Comparison of ENCODE assay signal across 29 cellular contexts in the genomic region with DNA sequence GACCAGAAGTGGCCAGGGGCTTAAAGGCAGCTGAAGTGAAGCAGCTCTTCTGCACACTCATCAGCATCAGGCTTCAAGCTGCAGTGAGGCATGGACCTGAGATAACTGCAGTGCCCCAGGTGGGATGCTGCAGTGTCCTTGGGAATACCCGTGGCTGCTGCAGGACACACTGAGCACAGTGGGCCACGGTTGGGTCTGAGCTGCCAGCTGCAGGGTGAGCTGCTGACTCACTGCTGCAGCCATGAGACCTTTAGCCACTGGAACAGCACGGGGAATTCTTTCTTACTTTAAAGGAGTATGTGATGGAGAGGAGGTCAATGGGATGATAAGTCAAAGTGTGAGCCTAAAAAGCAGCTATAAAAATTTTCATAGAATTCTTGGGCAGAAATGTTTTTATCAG.
DNase-seq lines count a peak whose midpoint lies in the region; FAIRE-seq and TF ChIP-seq lines count a peak whose summit lies in the region.
"Had no signal": no experiment of that assay in that cellular context is flagged by ENCODE, and none has a peak within 500 bp of the region (broad histone marks: within the 10 kb centered on the region; RNA-seq: fewer than 3 reads in every experiment).

No MANE protein-coding gene starts in this region.

- H3K4me2 ChIP-seq in astrocyte (ENCODE audit: low read length) (no peak overlapping the region), trophoblast cell (ENCODE audit: low read length) (no peak overlapping the region), osteoblast (ENCODE audit: insufficient read depth, low read length) (no peak overlapping the region)

- H2AK5ac ChIP-seq in trophoblast cell (ENCODE audit: low read length) = no peak overlapping the region

- peaks cover 28% of the 10 kb centered on the region for H3K27me3 Mint-ChIP-seq in astrocyte (ENCODE audit: low read depth, unreplicated experiment)
- H3K27me3 Mint-ChIP-seq: CD4-positive, alpha-beta memory T cell; stimulated activated naive CD8-positive, alpha-beta T cell treated with anti-CD3 and anti-CD28 coated beads, Interleukin-15, amount 100 ng/mL, for 72 hours; T-cell had no signal

- H2BK5ac ChIP-seq in trophoblast cell (ENCODE audit: low read depth, low read length, poor library complexity) = no peak overlapping the region

- H3K4me1 ChIP-seq in astrocyte (ENCODE audit: insufficient read depth, low read length) (peaks cover 3% of the 10 kb centered on the region), trophoblast cell (ENCODE audit: control insufficient read depth in 1 of 2, insufficient read depth in 2 of 2, low read length in 2 of 2) (no peaks in the 10 kb centered on the region), osteoblast (ENCODE audit: insufficient read depth, low read length) (peaks cover 4% of the 10 kb centered on the region)
- H3K4me1 ChIP-seq: prostate gland, thyroid gland had no signal

- no peak overlapping the region for H3K27ac ChIP-seq in astrocyte (ENCODE audit: low read depth, low read length)
- H3K27ac ChIP-seq in trophoblast cell (ENCODE audit: low read depth, low read length) = no peak overlapping the region
- no peak overlapping the region for H3K27ac ChIP-seq in osteoblast (ENCODE audit: low read depth, low read length)
- H3K27ac ChIP-seq: 22Rv1, neutrophil, prostate gland, thyroid gland had no signal

- no CpG with 5 or more reads among the region's 3 CpGs for WGBS in trophoblast cell (ENCODE audit: extremely low coverage, insufficient coverage, insufficient read length)

- no peak overlapping the region for H3K4ac ChIP-seq in trophoblast cell (ENCODE audit: low read depth, low read length)

- H2AFZ ChIP-seq in astrocyte (ENCODE audit: low read depth, low read length) = no peak overlapping the region
- no peak overlapping the region for H2AFZ ChIP-seq in trophoblast cell (ENCODE audit: insufficient read depth, low read length, poor library complexity)
- no peak overlapping the region for H2AFZ ChIP-seq in osteoblast (ENCODE audit: low read length)

- no peak overlapping the region for H2BK12ac ChIP-seq in trophoblast cell (ENCODE audit: low read length)

- H3K79me2 ChIP-seq in astrocyte (ENCODE audit: insufficient read depth, low read length) (no peaks in the 10 kb centered on the region), trophoblast cell (ENCODE audit: control insufficient read depth, insufficient read depth, low read length, poor library complexity) (no peaks in the 10 kb centered on the region), osteoblast (ENCODE audit: insufficient read depth, low read length) (no peaks in the 10 kb centered on the region)

- H3K36me3 Mint-ChIP-seq in astrocyte (ENCODE audit: low read depth, unreplicated experiment) = peaks cover 2% of the 10 kb centered on the region
- H3K36me3 Mint-ChIP-seq: CD4-positive, alpha-beta memory T cell; T-cell had no signal

- H3K9ac ChIP-seq in astrocyte (ENCODE audit: low read length) = no peak overlapping the region
- H3K9ac ChIP-seq in trophoblast cell (ENCODE audit: low read length) = peak overlapping the region; percentile 4

- H3K27ac Mint-ChIP-seq in astrocyte (ENCODE audit: unreplicated experiment) = no peak overlapping the region
- H3K27ac Mint-ChIP-seq: stimulated activated naive CD8-positive, alpha-beta T cell treated with anti-CD3 and anti-CD28 coated beads, Interleukin-15, amount 100 ng/mL, for 72 hours had no signal

- H2BK120ac ChIP-seq in trophoblast cell (ENCODE audit: insufficient read depth, low read length, poor library complexity) = no peak overlapping the region

- peaks cover 2% of the 10 kb centered on the region for H3K9me3 Mint-ChIP-seq in astrocyte (ENCODE audit: unreplicated experiment)
- H3K9me3 Mint-ChIP-seq: activated T-cell treated with anti-CD3 and anti-CD28 coated beads, Interleukin-2, amount 50 U/mL, for 4 hours; stimulated activated naive CD8-positive, alpha-beta T cell treated with anti-CD3 and anti-CD28 coated beads, Interleukin-15, amount 100 ng/mL, for 72 hours; T-cell had no signal

- H3K23ac ChIP-seq in trophoblast cell (ENCODE audit: low read length) = no peak overlapping the region

- no peak overlapping the region for H3K18ac ChIP-seq in trophoblast cell (ENCODE audit: low read length)

- H3K9me3 ChIP-seq in astrocyte (ENCODE audit: insufficient read depth, low read depth, low read length) (no peaks in the 10 kb centered on the region), trophoblast cell (ENCODE audit: insufficient read depth, low read depth, low read length) (peaks cover 1% of the 10 kb centered on the region), osteoblast (ENCODE audit: low read depth, low read length) (no peaks in the 10 kb centered on the region)
- H3K9me3 ChIP-seq: neutrophil, prostate gland, thyroid gland had no signal

- DNase-seq in NCI-H2227 (lab: John Stamatoyannopoulos, UW; ENCODE audit: unreplicated experiment) (peak; percentile 23), NCI-H2227 treated with DMSO at 0.1 percent for 48 hours (lab: John Stamatoyannopoulos, UW) (no peak), HCEC 1CT (peak; percentile 30), astrocyte (ENCODE audit: low read depth) (peak; percentile 28), trophoblast cell (no peak), foreskin melanocyte (no peak), NCI-H446 treated with DMSO at 0.1 percent for 48 hours (lab: John Stamatoyannopoulos, UW) (no peak), osteoblast (ENCODE audit: insufficient read length, low spot score, missing footprints) (no peak)
- DNase-seq: activated CD4-positive, CD25-positive, alpha-beta regulatory T cell treated with anti-CD3 and anti-CD28 coated beads, Interleukin-2, amount 50 U/mL, for 72 hours; activated naive CD4-positive, alpha-beta T cell; activated T-cell treated with anti-CD3 and anti-CD28 coated beads, Interleukin-2, amount 50 U/mL, for 4 hours; AML-193; anterior cingulate cortex; CD4-positive, alpha-beta memory T cell; central memory CD4-positive, alpha-beta T cell; DMS153; head of caudate nucleus; NCI-H1092; NCI-H2029 treated with DMSO at 0.1 percent for 48 hours; PC-3; SIG-M5; stimulated activated naive CD8-positive, alpha-beta T cell treated with anti-CD3 and anti-CD28 coated beads, Interleukin-15, amount 100 ng/mL, for 72 hours; T-cell; thyroid gland had no signal

- no peak overlapping the region for H4K8ac ChIP-seq in trophoblast cell (ENCODE audit: low read depth, low read length)

- H3K27me3 ChIP-seq in astrocyte (ENCODE audit: insufficient read depth, low read length) (peaks cover 3% of the 10 kb centered on the region), trophoblast cell (ENCODE audit: insufficient read depth, low read length) (no peaks in the 10 kb centered on the region), osteoblast (ENCODE audit: insufficient read depth, low read length) (peaks cover 4% of the 10 kb centered on the region)
- H3K27me3 ChIP-seq: neutrophil, thyroid gland had no signal

- H4K20me1 ChIP-seq in astrocyte (ENCODE audit: insufficient read depth, low read length) = no peaks in the 10 kb centered on the region
- no peaks in the 10 kb centered on the region for H4K20me1 ChIP-seq in osteoblast (ENCODE audit: insufficient read depth, low read length)

- no peak overlapping the region for H3K14ac ChIP-seq in trophoblast cell (ENCODE audit: low read length)

- TF ChIP-seq CTCF in astrocyte (IDR thresholded peaks at IDR 0.05; ENCODE audit: insufficient read depth, low read depth, low read length) (no peak), osteoblast (IDR thresholded peaks at IDR 0.05; ENCODE audit: extremely low read depth, low read depth, low read length) (no peak)

- no peak for FAIRE-seq in astrocyte (lab: Jason Lieb, UNC)
- FAIRE-seq: H1, HepG2 had no signal

- H3K4me3 ChIP-seq in astrocyte (ENCODE audit: insufficient read depth, low read depth, low read length) (no peak overlapping the region), trophoblast cell (ENCODE audit: low read depth, low read length) (no peak overlapping the region), osteoblast (ENCODE audit: insufficient read depth, low read length) (no peak overlapping the region)
- H3K4me3 ChIP-seq: prostate gland, thyroid gland had no signal

- H3K4me1 Mint-ChIP-seq in astrocyte (ENCODE audit: low read depth, unreplicated experiment) = no peaks in the 10 kb centered on the region

- no peak overlapping the region for H4K12ac ChIP-seq in trophoblast cell (ENCODE audit: low read depth, low read length)

- no peak overlapping the region for H3K4me3 Mint-ChIP-seq in astrocyte (ENCODE audit: unreplicated experiment)
- H3K4me3 Mint-ChIP-seq: activated T-cell treated with anti-CD3 and anti-CD28 coated beads, Interleukin-2, amount 50 U/mL, for 4 hours; stimulated activated naive CD8-positive, alpha-beta T cell treated with anti-CD3 and anti-CD28 coated beads, Interleukin-15, amount 100 ng/mL, for 72 hours; T-cell had no signal

- H3K36me3 ChIP-seq in astrocyte (ENCODE audit: insufficient read depth, low read length) = no peaks in the 10 kb centered on the region
- H3K36me3 ChIP-seq in trophoblast cell (ENCODE audit: control insufficient read depth in 1 of 2, insufficient read depth in 2 of 2, low read length in 2 of 2) = no peaks in the 10 kb centered on the region
- H3K36me3 ChIP-seq in osteoblast (ENCODE audit: insufficient read depth, low read length) = no peaks in the 10 kb centered on the region
- H3K36me3 ChIP-seq: neutrophil, prostate gland, thyroid gland had no signal

- H4K91ac ChIP-seq in trophoblast cell (ENCODE audit: low read depth, low read length) = no peak overlapping the region

- no peaks in the 10 kb centered on the region for H3K79me1 ChIP-seq in trophoblast cell (ENCODE audit: low read length)

Comparison
In these comparisons a context has a peak if more than half of its experiments do, and no peak if none do; other contexts are left out.
1. DNase-seq: peak in NCI-H2227 (single experiment), HCEC 1CT (single experiment) and astrocyte (single experiment); none in NCI-H2227 treated with DMSO at 0.1 percent for 48 hours (single experiment), trophoblast cell (0 of 2), foreskin melanocyte (single experiment), NCI-H446 treated with DMSO at 0.1 percent for 48 hours (single experiment) and osteoblast (single experiment).